Comparison of ENCODE assay signal across 12 cellular contexts in the genomic region with DNA sequence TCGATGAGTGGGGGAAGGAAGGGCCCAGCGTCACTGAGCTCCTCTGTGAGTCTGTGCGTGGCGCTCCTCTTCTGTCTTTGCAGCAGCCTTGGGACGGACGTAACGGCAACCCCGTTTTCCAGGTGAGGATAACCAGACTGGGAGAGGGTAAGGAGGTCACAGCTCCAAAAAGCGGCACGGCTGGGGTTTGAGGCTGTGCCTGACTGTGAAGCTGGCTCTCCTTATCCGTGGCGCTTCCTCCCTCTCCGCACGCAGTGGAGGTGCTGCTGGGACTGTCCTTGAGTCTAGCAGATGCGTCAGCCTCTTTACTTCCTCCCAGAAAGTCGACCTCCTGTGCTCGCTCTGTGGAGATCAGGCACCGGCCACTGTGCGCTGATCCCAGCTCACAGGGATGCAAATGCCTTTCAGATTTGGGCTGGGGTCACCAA. TPM values are rescaled to one million over a fixed set of nuclear protein-coding genes. Genes with fewer than 3 reads are reported as not detected.
DNase-seq lines count a peak whose midpoint lies in the region; ATAC-seq lines count a peak whose summit lies in the region.
"Had no signal": no experiment of that assay in that cellular context is flagged by ENCODE, and none has a peak within 500 bp of the region (broad histone marks: within the 10 kb centered on the region; RNA-seq: fewer than 3 reads in every experiment).

No MANE protein-coding gene starts in this region.

- H3K4me1 Mint-ChIP-seq in activated T-cell treated with anti-CD3 and anti-CD28 coated beads, Interleukin-2, amount 50 U/mL, for 72 hours (ENCODE audit: low read depth): no peaks in the 10 kb centered on the region
- H3K4me1 Mint-ChIP-seq: T-cell had no signal

- DNase-seq in NCI-H82 (lab: John Stamatoyannopoulos, UW): peak; percentile 89
- DNase-seq in mesenchymal stem cell: peak; percentile 50
- DNase-seq in HK-2 (ENCODE audit: unreplicated experiment): no peak
- DNase-seq in OCI-M2 (lab: John Stamatoyannopoulos, UW; ENCODE audit: unreplicated experiment): no peak
- DNase-seq in activated T-cell treated with anti-CD3 and anti-CD28 coated beads, Interleukin-2, amount 50 U/mL, for 72 hours: no peak
- DNase-seq: activated CD4-positive, alpha-beta T cell treated with anti-CD3 and anti-CD28 coated beads, Interleukin-2, amount 50 U/mL, for 1 hour; Karpas-422; NCI-H2081 treated with DMSO at 0.1 percent for 48 hours; T-cell had no signal

- H4K91ac ChIP-seq in mesenchymal stem cell (ENCODE audit: low read length): no peak overlapping the region

- H3K4me1 ChIP-seq in ectodermal cell (ENCODE audit: control insufficient read depth, insufficient read depth, low read length): peaks cover 58% of the 10 kb centered on the region
- peaks cover 7% of the 10 kb centered on the region for H3K4me1 ChIP-seq in mesenchymal stem cell (ENCODE audit: control insufficient read depth, insufficient read depth, low read depth, low read length)

- no peak overlapping the region for H2AK5ac ChIP-seq in mesenchymal stem cell (ENCODE audit: low read length, severe bottlenecking)

- no peak for ATAC-seq in activated T-cell treated with anti-CD3 and anti-CD28 coated beads, Interleukin-2, amount 50 U/mL, for 72 hours (replicated peaks in 1 of 2)
- ATAC-seq: T-cell had no signal

- H3K14ac ChIP-seq in mesenchymal stem cell (ENCODE audit: low read length in 2 of 2): peak overlapping the region in 1 of 2 experiments; percentile 53

- H3K36me3 Mint-ChIP-seq in activated T-cell treated with anti-CD3 and anti-CD28 coated beads, Interleukin-2, amount 50 U/mL, for 72 hours (ENCODE audit: insufficient read depth in 2 of 2): no peaks in the 10 kb centered on the region
- H3K36me3 Mint-ChIP-seq: T-cell had no signal

- H3K9ac ChIP-seq in mesenchymal stem cell (ENCODE audit: low read length): no peak overlapping the region

- H3K4me2 ChIP-seq in mesenchymal stem cell (ENCODE audit: low read length, poor library complexity, severe bottlenecking): no peak overlapping the region

- H3K9me3 ChIP-seq in ectodermal cell (ENCODE audit: control insufficient read depth, low read length) (no peaks in the 10 kb centered on the region), mesenchymal stem cell (ENCODE audit: control insufficient read depth, low read length) (no peaks in the 10 kb centered on the region)

- no peak overlapping the region for H3K4me3 Mint-ChIP-seq in activated T-cell treated with anti-CD3 and anti-CD28 coated beads, Interleukin-2, amount 50 U/mL, for 72 hours
- H3K4me3 Mint-ChIP-seq: T-cell had no signal

- H2BK5ac ChIP-seq in mesenchymal stem cell (ENCODE audit: low read depth, low read length, poor library complexity, severe bottlenecking): no peak overlapping the region

- no peaks in the 10 kb centered on the region for H3K27me3 ChIP-seq in ectodermal cell (ENCODE audit: control insufficient read depth, insufficient read depth, low read length, poor library complexity, severe bottlenecking)
- peaks cover 27 to 41% of the 10 kb centered on the region in 2 experiments for H3K27me3 ChIP-seq in mesenchymal stem cell (ENCODE audit: control insufficient read depth in 1 of 2, insufficient read depth in 1 of 2, low read length in 2 of 2)

- H4K8ac ChIP-seq in mesenchymal stem cell (ENCODE audit: low read length): peak overlapping the region; percentile 8

- H3K4me3 ChIP-seq in ectodermal cell (ENCODE audit: insufficient read depth, low read depth, low read length) (no peak overlapping the region), mesenchymal stem cell (ENCODE audit: insufficient read depth in 1 of 2, low read depth in 1 of 2, low read length in 2 of 2) (peak overlapping the region in 1 of 2 experiments; percentile 11)

- no peaks in the 10 kb centered on the region for H3K36me3 ChIP-seq in ectodermal cell (ENCODE audit: control insufficient read depth, insufficient read depth, low read length)
- H3K36me3 ChIP-seq in mesenchymal stem cell (ENCODE audit: control insufficient read depth in 1 of 2, insufficient read depth in 2 of 2, low read depth in 1 of 2, low read length in 2 of 2): no peaks in the 10 kb centered on the region

- H3K9me3 Mint-ChIP-seq in activated T-cell treated with anti-CD3 and anti-CD28 coated beads, Interleukin-2, amount 50 U/mL, for 72 hours: no peaks in the 10 kb centered on the region
- H3K9me3 Mint-ChIP-seq: activated T-helper 2 cell treated with anti-CD3 and anti-CD28 coated beads, Interferon-gamma antibody, Interleukin-2, Interleukin-4, amounts not matched to agents 10 μg/mL and 5 μg/mL and 100 μg/mL, durations not matched to agents 14 hours and 24 hours and 36 hours; T-cell had no signal

- no peak overlapping the region for H3K27ac Mint-ChIP-seq in activated T-cell treated with anti-CD3 and anti-CD28 coated beads, Interleukin-2, amount 50 U/mL, for 72 hours
- H3K27ac Mint-ChIP-seq: activated T-helper 2 cell treated with anti-CD3 and anti-CD28 coated beads, Interferon-gamma antibody, Interleukin-2, Interleukin-4, amounts not matched to agents 10 μg/mL and 5 μg/mL and 100 μg/mL, durations not matched to agents 14 hours and 24 hours and 36 hours; T-cell had no signal

- no peak overlapping the region for H2BK120ac ChIP-seq in mesenchymal stem cell (ENCODE audit: low read depth, low read length)

- H3K27me3 Mint-ChIP-seq in activated T-cell treated with anti-CD3 and anti-CD28 coated beads, Interleukin-2, amount 50 U/mL, for 72 hours (ENCODE audit: low read depth): no peaks in the 10 kb centered on the region

- no peak overlapping the region for H3K4ac ChIP-seq in mesenchymal stem cell (ENCODE audit: low read depth in 1 of 2, low read length in 2 of 2)

- H3K18ac ChIP-seq in mesenchymal stem cell (ENCODE audit: low read depth in 1 of 2, low read length in 2 of 2): peak overlapping the region; percentile 14 to 16

- WGBS in ectodermal cell, 2 experiments: 16 to 22% methylated on average over 19 of the region's 19 CpGs
- 33% methylated on average over 19 of the region's 19 CpGs for WGBS in mesenchymal stem cell

- H3K27ac ChIP-seq in ectodermal cell (ENCODE audit: insufficient read depth, low read depth, low read length, poor library complexity, severe bottlenecking) (peak overlapping the region; percentile 75), mesenchymal stem cell (ENCODE audit: low read length, poor library complexity, severe bottlenecking) (no peak overlapping the region), temporal lobe (ENCODE audit: low read depth, low read length) (peak overlapping the region; percentile 66)

- no peak overlapping the region for H2BK12ac ChIP-seq in mesenchymal stem cell (ENCODE audit: low read length in 2 of 2)

- peak overlapping the region; percentile 60 for H2AFZ ChIP-seq in mesenchymal stem cell (ENCODE audit: low read depth, low read length)

- no peak overlapping the region for H2BK15ac ChIP-seq in mesenchymal stem cell (ENCODE audit: low read depth, poor library complexity, severe bottlenecking)

- no peaks in the 10 kb centered on the region for H3K79me1 ChIP-seq in mesenchymal stem cell (replicated peaks; ENCODE audit: low read length, poor library complexity, severe bottlenecking)

- H3K23ac ChIP-seq in mesenchymal stem cell (ENCODE audit: low read length in 2 of 2): peak overlapping the region in 1 of 2 experiments; percentile 9

RNA-seq across cellular contexts. Expression of gene E2F6, which starts 29.9 kb away (rescaled TPM):
- 39.0 TPM for polyA plus RNA-seq in ectodermal cell (2013, experiment 1 of 4)
- 40.8 TPM for polyA plus RNA-seq in ectodermal cell (2013, experiment 2 of 4)
- polyA plus RNA-seq in ectodermal cell (2013, experiment 3 of 4): 30.1 TPM
- 34.0 TPM for polyA plus RNA-seq in ectodermal cell (2013, experiment 4 of 4)
- 11.7 TPM for polyA plus RNA-seq in mesenchymal stem cell (2013, experiment 1 of 2)
- polyA plus RNA-seq in mesenchymal stem cell (2013, experiment 2 of 2): 12.0 TPM
- 8.9 TPM for total RNA-seq in temporal lobe
- total RNA-seq in activated T-cell treated with anti-CD3 and anti-CD28 coated beads, Interleukin-2, amount 50 U/mL, for 72 hours: 1 to 10 TPM; 6.8 to 8.3 TPM

RNA-seq across cellular contexts. Expression of gene GREB1, which starts 38.0 kb away (rescaled TPM):
- polyA plus RNA-seq in ectodermal cell (2013, experiment 1 of 4): 57.5 TPM
- 79.8 TPM for polyA plus RNA-seq in ectodermal cell (2013, experiment 2 of 4)
- 31.1 TPM for polyA plus RNA-seq in ectodermal cell (2013, experiment 3 of 4)
- 42.3 TPM for polyA plus RNA-seq in ectodermal cell (2013, experiment 4 of 4)
- 1.9 TPM for polyA plus RNA-seq in mesenchymal stem cell (2013, experiment 1 of 2)
- polyA plus RNA-seq in mesenchymal stem cell (2013, experiment 2 of 2): 1.9 TPM
- total RNA-seq in temporal lobe: 3.0 TPM
- total RNA-seq in activated T-cell treated with anti-CD3 and anti-CD28 coated beads, Interleukin-2, amount 50 U/mL, for 72 hours: 1 to 10 TPM; 2.2 to 2.4 TPM

Comparison
In these comparisons a context has a peak if more than half of its experiments do, and no peak if none do; other contexts are left out.
1. DNase-seq: peak in NCI-H82 (single experiment) and mesenchymal stem cell (single experiment); none in HK-2 (single experiment), OCI-M2 (single experiment) and activated T-cell treated with anti-CD3 and anti-CD28 coated beads, Interleukin-2, amount 50 U/mL, for 72 hours (0 of 2).